Comparison of ENCODE assay signal across 7 cellular contexts in the genomic region with DNA sequence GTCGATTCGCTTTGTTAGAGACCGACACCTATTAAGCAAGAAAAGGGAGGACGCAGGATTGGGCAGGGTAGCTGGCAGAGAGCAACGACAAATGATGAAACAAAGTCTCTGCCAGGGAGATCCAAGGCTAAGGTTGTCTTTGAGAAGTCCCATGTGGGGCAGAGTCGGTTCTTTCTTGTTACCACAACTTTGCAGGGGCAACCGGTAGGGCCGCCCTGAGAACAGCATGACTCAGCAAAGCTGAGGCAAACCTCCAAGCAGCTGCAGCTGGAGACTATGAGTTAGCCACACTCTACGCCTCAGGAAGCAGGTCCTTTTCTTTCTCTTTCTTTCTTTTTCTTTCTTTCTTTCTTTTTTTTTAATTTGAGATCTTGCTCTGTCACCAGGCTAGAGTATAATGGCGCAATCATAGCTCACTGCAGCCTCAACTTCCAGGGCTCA.
DNase-seq lines count a peak whose midpoint lies in the region; ATAC-seq and FAIRE-seq lines count a peak whose summit lies in the region.

No MANE protein-coding gene starts in this region.

- peaks cover 13% of the 10 kb centered on the region for H3K36me3 Mint-ChIP-seq in activated T-helper 1 cell treated with anti-CD3 and anti-CD28 coated beads, Interleukin-12 subunit alpha, Interleukin-12 subunit beta, Interleukin-2, Interleukin-4 antibody, amounts not matched to agents 30 ng/mL and 10 ng/mL and 1 ng/mL, durations not matched to agents 14 hours and 24 hours and 36 hours (ENCODE audit: low read depth)

- H3K4me3 Mint-ChIP-seq in activated T-helper 1 cell treated with anti-CD3 and anti-CD28 coated beads, Interleukin-12 subunit alpha, Interleukin-12 subunit beta, Interleukin-2, Interleukin-4 antibody, amounts not matched to agents 30 ng/mL and 10 ng/mL and 1 ng/mL, durations not matched to agents 14 hours and 24 hours and 36 hours, result peak overlapping the region; percentile 44

- FAIRE-seq in frontal cortex (lab: Jason Lieb, UNC), result no peak

- ATAC-seq in GM18520 (IDR thresholded peaks at IDR 0.05; ENCODE audit: unreplicated experiment) (peak; percentile 44), HG02840 (IDR thresholded peaks at IDR 0.05; ENCODE audit: low FRiP score, unreplicated experiment) (peak; percentile 71), left ventricle myocardium superior (peak; percentile 75)

- H3K27ac Mint-ChIP-seq in activated T-helper 1 cell treated with anti-CD3 and anti-CD28 coated beads, Interleukin-12 subunit alpha, Interleukin-12 subunit beta, Interleukin-2, Interleukin-4 antibody, amounts not matched to agents 30 ng/mL and 10 ng/mL and 1 ng/mL, durations not matched to agents 14 hours and 24 hours and 36 hours, result peak overlapping the region; percentile 71

- peaks cover 10% of the 10 kb centered on the region for H3K27me3 Mint-ChIP-seq in activated T-helper 1 cell treated with anti-CD3 and anti-CD28 coated beads, Interleukin-12 subunit alpha, Interleukin-12 subunit beta, Interleukin-2, Interleukin-4 antibody, amounts not matched to agents 30 ng/mL and 10 ng/mL and 1 ng/mL, durations not matched to agents 14 hours and 24 hours and 36 hours (ENCODE audit: insufficient read depth)

- DNase-seq in NCI-H748 (lab: John Stamatoyannopoulos, UW; ENCODE audit: unreplicated experiment), result peak; percentile 40
- DNase-seq in activated T-helper 1 cell treated with anti-CD3 and anti-CD28 coated beads, Interleukin-12 subunit alpha, Interleukin-12 subunit beta, Interleukin-2, Interleukin-4 antibody, amounts not matched to agents 30 ng/mL and 10 ng/mL and 1 ng/mL, durations not matched to agents 14 hours and 24 hours and 36 hours (ENCODE audit: low spot score), result peak; percentile 55
- peak; percentile 66 for DNase-seq in left ventricle myocardium superior
- DNase-seq in stimulated activated CD4-positive, alpha-beta T cell treated with anti-CD3 and anti-CD28 coated beads, Interleukin-4, amount 100 ng/mL, for 48 hours (ENCODE audit: low read depth in 2 of 2), result peak; percentile 11 to 15
- no peak for DNase-seq in frontal cortex (ENCODE audit: low spot score in 2 of 2)

- peaks cover 33% of the 10 kb centered on the region for H3K4me1 Mint-ChIP-seq in activated T-helper 1 cell treated with anti-CD3 and anti-CD28 coated beads, Interleukin-12 subunit alpha, Interleukin-12 subunit beta, Interleukin-2, Interleukin-4 antibody, amounts not matched to agents 30 ng/mL and 10 ng/mL and 1 ng/mL, durations not matched to agents 14 hours and 24 hours and 36 hours (ENCODE audit: low read depth)

- intact Hi-C loops in activated T-helper 1 cell treated with anti-CD3 and anti-CD28 coated beads, Interleukin-12 subunit alpha, Interleukin-12 subunit beta, Interleukin-2, Interleukin-4 antibody, amounts not matched to agents 30 ng/mL and 10 ng/mL and 1 ng/mL, durations not matched to agents 14 hours and 24 hours and 36 hours (cut with micrococcal nuclease), result loop anchor here (1.0 kb wide), 1 partner anchor 10 kb away; no protein-coding TSS in a partner anchor
- intact Hi-C loops in left ventricle myocardium superior (cut with micrococcal nuclease), result no loop called here

- H3K9me3 Mint-ChIP-seq in activated T-helper 1 cell treated with anti-CD3 and anti-CD28 coated beads, Interleukin-12 subunit alpha, Interleukin-12 subunit beta, Interleukin-2, Interleukin-4 antibody, amounts not matched to agents 30 ng/mL and 10 ng/mL and 1 ng/mL, durations not matched to agents 14 hours and 24 hours and 36 hours, result peaks cover 18% of the 10 kb centered on the region

Comparison
In these comparisons a context has a peak if more than half of its experiments do, and no peak if none do; other contexts are left out.
1. DNase-seq: peak in NCI-H748 (single experiment), activated T-helper 1 cell treated with anti-CD3 and anti-CD28 coated beads, Interleukin-12 subunit alpha, Interleukin-12 subunit beta, Interleukin-2, Interleukin-4 antibody, amounts not matched to agents 30 ng/mL and 10 ng/mL and 1 ng/mL, durations not matched to agents 14 hours and 24 hours and 36 hours (single experiment), left ventricle myocardium superior (single experiment) and stimulated activated CD4-positive, alpha-beta T cell treated with anti-CD3 and anti-CD28 coated beads, Interleukin-4, amount 100 ng/mL, for 48 hours (2 of 2); none in frontal cortex (0 of 2).
2. Peak in every context shown above with its lines, with median percentiles within 50 percentile points of each other: ATAC-seq.